ENCODE assay signal across 1 cellular context in genomic region chr9:126696091-126696763, GRCh38.
TF ChIP-seq lines count a peak whose summit lies in the region.

No MANE protein-coding gene starts in this region.

TF ChIP-seq in WTC11, 78 proteins besides CTCF, POLR2A, EP300 and RAD21 (continued from another document):
- TF ChIP-seq ZMAT4 (CRISPR knock-in tag; IDR thresholded peaks at IDR 0.05) (no peak), EMX1 (CRISPR knock-in tag; IDR thresholded peaks at IDR 0.05) (no peak), IRF2 (CRISPR knock-in tag; IDR thresholded peaks at IDR 0.05; ENCODE audit: borderline replicate concordance, low read depth) (no peak), ELF4 (CRISPR knock-in tag; IDR thresholded peaks at IDR 0.05; ENCODE audit: low read depth) (no peak), GTF2I (CRISPR knock-in tag; conservative IDR thresholded peaks at IDR 0.05) (no peak), TEAD4 (CRISPR knock-in tag; IDR thresholded peaks at IDR 0.05) (no peak), SP1 (CRISPR knock-in tag; conservative IDR thresholded peaks at IDR 0.05) (no peak), PRDM15 (CRISPR knock-in tag; IDR thresholded peaks at IDR 0.05) (no peak), ZNF121 (CRISPR knock-in tag; IDR thresholded peaks at IDR 0.05) (no peak), ZNF396 (CRISPR knock-in tag; IDR thresholded peaks at IDR 0.05; ENCODE audit: borderline replicate concordance) (no peak)
